ENCODE assay signal across 1 cellular context in the genomic region with DNA sequence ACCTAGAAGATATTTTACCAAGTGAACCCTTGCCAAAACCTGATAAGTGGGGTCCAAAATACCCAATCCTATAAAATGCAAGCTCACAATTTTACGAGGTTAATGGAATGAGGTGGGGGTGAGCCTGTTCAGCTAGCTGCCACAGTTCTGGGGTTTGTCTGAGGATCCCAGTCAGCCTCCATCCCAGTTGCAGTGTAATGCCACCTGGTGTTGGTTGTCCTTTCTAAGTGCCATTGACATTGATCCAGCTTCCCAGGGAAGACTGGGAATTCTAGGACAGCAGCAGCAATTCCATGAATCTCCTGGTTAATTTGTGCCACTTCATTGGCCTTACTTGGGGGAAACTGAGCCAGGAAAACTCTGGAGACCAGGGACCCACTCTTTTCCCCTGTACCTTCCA.
TF ChIP-seq lines count a peak whose summit lies in the region.

No MANE protein-coding gene starts in this region.

TF ChIP-seq in HepG2, 621 proteins besides CTCF, POLR2A, EP300 and RAD21 (continued from another document):
- TF ChIP-seq, protein P1, sequence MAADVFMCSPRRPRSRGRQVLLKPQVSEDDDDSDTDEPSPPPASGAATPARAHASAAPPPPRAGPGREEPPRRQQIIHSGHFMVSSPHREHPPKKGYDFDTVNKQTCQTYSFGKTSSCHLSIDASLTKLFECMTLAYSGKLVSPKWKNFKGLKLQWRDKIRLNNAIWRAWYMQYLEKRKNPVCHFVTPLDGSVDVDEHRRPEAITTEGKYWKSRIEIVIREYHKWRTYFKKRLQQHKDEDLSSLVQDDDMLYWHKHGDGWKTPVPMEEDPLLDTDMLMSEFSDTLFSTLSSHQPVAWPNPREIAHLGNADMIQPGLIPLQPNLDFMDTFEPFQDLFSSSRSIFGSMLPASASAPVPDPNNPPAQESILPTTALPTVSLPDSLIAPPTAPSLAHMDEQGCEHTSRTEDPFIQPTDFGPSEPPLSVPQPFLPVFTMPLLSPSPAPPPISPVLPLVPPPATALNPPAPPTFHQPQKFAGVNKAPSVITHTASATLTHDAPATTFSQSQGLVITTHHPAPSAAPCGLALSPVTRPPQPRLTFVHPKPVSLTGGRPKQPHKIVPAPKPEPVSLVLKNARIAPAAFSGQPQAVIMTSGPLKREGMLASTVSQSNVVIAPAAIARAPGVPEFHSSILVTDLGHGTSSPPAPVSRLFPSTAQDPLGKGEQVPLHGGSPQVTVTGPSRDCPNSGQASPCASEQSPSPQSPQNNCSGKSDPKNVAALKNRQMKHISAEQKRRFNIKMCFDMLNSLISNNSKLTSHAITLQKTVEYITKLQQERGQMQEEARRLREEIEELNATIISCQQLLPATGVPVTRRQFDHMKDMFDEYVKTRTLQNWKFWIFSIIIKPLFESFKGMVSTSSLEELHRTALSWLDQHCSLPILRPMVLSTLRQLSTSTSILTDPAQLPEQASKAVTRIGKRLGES (CRISPR knock-in tag; IDR thresholded peaks at IDR 0.05; ENCODE audit: borderline replicate concordance) = no peak
- TF ChIP-seq, protein P2, sequence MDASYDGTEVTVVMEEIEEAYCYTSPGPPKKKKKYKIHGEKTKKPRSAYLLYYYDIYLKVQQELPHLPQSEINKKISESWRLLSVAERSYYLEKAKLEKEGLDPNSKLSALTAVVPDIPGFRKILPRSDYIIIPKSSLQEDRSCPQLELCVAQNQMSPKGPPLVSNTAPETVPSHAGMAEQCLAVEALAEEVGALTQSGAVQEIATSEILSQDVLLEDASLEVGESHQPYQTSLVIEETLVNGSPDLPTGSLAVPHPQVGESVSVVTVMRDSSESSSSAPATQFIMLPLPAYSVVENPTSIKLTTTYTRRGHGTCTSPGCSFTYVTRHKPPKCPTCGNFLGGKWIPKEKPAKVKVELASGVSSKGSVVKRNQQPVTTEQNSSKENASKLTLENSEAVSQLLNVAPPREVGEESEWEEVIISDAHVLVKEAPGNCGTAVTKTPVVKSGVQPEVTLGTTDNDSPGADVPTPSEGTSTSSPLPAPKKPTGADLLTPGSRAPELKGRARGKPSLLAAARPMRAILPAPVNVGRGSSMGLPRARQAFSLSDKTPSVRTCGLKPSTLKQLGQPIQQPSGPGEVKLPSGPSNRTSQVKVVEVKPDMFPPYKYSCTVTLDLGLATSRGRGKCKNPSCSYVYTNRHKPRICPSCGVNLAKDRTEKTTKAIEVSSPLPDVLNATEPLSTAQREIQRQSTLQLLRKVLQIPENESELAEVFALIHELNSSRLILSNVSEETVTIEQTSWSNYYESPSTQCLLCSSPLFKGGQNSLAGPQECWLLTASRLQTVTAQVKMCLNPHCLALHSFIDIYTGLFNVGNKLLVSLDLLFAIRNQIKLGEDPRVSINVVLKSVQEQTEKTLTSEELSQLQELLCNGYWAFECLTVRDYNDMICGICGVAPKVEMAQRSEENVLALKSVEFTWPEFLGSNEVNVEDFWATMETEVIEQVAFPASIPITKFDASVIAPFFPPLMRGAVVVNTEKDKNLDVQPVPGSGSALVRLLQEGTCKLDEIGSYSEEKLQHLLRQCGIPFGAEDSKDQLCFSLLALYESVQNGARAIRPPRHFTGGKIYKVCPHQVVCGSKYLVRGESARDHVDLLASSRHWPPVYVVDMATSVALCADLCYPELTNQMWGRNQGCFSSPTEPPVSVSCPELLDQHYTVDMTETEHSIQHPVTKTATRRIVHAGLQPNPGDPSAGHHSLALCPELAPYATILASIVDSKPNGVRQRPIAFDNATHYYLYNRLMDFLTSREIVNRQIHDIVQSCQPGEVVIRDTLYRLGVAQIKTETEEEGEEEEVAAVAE (CRISPR knock-in tag; IDR thresholded peaks at IDR 0.05; ENCODE audit: borderline replicate concordance) = no peak
- TF ChIP-seq AKAP8 (CRISPR knock-in tag; IDR thresholded peaks at IDR 0.05) = no peak
- TF ChIP-seq PAX8 (CRISPR knock-in tag; IDR thresholded peaks at IDR 0.05; ENCODE audit: borderline replicate concordance) = no peak
- TF ChIP-seq ZNF260 (CRISPR knock-in tag; IDR thresholded peaks at IDR 0.05; ENCODE audit: borderline replicate concordance, low read depth) = no peak
- no peak for TF ChIP-seq ZC3H4 (CRISPR knock-in tag; IDR thresholded peaks at IDR 0.05; ENCODE audit: borderline replicate concordance)
- no peak for TF ChIP-seq IRF2 (CRISPR knock-in tag; IDR thresholded peaks at IDR 0.05)
